Comparison of ENCODE assay signal across 31 cellular contexts in the genomic region with DNA sequence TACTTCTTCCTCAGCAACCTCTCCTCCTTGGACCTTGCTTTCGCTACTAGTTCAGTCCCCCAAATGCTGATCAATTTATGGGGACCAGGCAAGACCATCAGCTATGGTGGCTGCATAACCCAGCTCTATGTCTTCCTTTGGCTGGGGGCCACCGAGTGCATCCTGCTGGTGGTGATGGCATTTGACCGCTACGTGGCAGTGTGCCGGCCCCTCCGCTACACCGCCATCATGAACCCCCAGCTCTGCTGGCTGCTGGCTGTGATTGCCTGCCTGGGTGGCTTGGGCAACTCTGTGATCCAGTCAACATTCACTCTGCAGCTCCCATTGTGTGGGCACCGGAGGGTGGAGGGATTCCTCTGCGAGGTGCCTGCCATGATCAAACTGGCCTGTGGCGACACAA. TPM values are rescaled to one million over a fixed set of nuclear protein-coding genes. Genes with fewer than 3 reads are reported as not detected.
"Had no signal": no experiment of that assay in that cellular context is flagged by ENCODE, and none has a peak within 500 bp of the region (broad histone marks: within the 10 kb centered on the region; RNA-seq: fewer than 3 reads in every experiment).

No MANE protein-coding gene starts in this region.

- H3K27ac Mint-ChIP-seq: activated T-helper 17 cell treated with anti-CD3 and anti-CD28 coated beads, Interleukin-2, amount 50 U/mL, for 72 hours; natural killer cell; stimulated activated memory B cell treated with anti-CD40 and anti-IgM and Interleukin-4, amounts not matched to agents 10 μg/mL and 1 μg/mL and 100 μg/mL, for 72 hours; stimulated activated naive CD8-positive, alpha-beta T cell treated with anti-CD3 and anti-CD28 coated beads, Interleukin-15, amount 100 ng/mL, for 72 hours had no signal

- DNase-seq: activated CD4-positive, alpha-beta T cell treated with anti-CD3 and anti-CD28 coated beads for 48 hours; activated CD4-positive, alpha-beta T cell treated with anti-CD3 and anti-CD28 coated beads, Interleukin-2, amount 50 U/mL, for 48 hours; activated gamma-delta T cell treated with Interleukin-2 at 50 U/mL for 16 hours; activated naive CD4-positive, alpha-beta T cell treated with anti-CD3 and anti-CD28 coated beads, Interleukin-2, amount 50 U/mL, for 16 hours; activated T-cell treated with anti-CD3 and anti-CD28 coated beads, Interleukin-2, amount 50 U/mL, for 4 hours; amniotic stem cell; brain microvascular endothelial cell; dorsolateral prefrontal cortex; effector memory CD4-positive, alpha-beta T cell; left lung; mesendoderm; natural killer cell; stimulated activated CD4-positive, alpha-beta T cell treated with anti-CD3 and anti-CD28 coated beads, Interleukin-1b, Interleukin-23, amount 100 ng/mL, for 48 hours; stimulated activated CD4-positive, alpha-beta T cell treated with anti-CD3 and anti-CD28 coated beads, Interleukin-4, amount 100 ng/mL, for 4 hours; stimulated activated CD8-positive, alpha-beta memory T cell treated with anti-CD3 and anti-CD28 coated beads, Interleukin-4, amount 100 ng/mL, for 48 hours; stimulated activated naive CD8-positive, alpha-beta T cell treated with anti-CD3 and anti-CD28 coated beads, Interleukin-15, amount 100 ng/mL, for 72 hours; substantia nigra; WERI-Rb-1 had no signal

- H3K4me3 Mint-ChIP-seq: activated T-cell treated with anti-CD3 and anti-CD28 coated beads, Interleukin-2, amount 50 U/mL, for 4 hours; activated T-helper 17 cell treated with anti-CD3 and anti-CD28 coated beads, Interleukin-2, amount 50 U/mL, for 72 hours; natural killer cell; stimulated activated memory B cell treated with anti-CD40 and anti-IgM and Interleukin-4, amounts not matched to agents 10 μg/mL and 1 μg/mL and 100 μg/mL, for 72 hours; stimulated activated naive CD8-positive, alpha-beta T cell treated with anti-CD3 and anti-CD28 coated beads, Interleukin-15, amount 100 ng/mL, for 72 hours had no signal

- H3K27ac ChIP-seq: brain microvascular endothelial cell, coronary artery, dorsolateral prefrontal cortex, left lung, right atrium auricular region, upper lobe of left lung, vagina, WERI-Rb-1 had no signal

- H3K4me1 Mint-ChIP-seq: activated T-helper 17 cell treated with anti-CD3 and anti-CD28 coated beads, Interleukin-2, amount 50 U/mL, for 72 hours; stimulated activated memory B cell treated with anti-CD40 and anti-IgM and Interleukin-4, amounts not matched to agents 10 μg/mL and 1 μg/mL and 100 μg/mL, for 72 hours; stimulated activated naive CD8-positive, alpha-beta T cell treated with anti-CD3 and anti-CD28 coated beads, Interleukin-15, amount 100 ng/mL, for 72 hours had no signal

- ATAC-seq: activated CD4-positive, CD25-positive, alpha-beta regulatory T cell treated with anti-CD3 and anti-CD28 coated beads, Interleukin-2, amount 50 U/mL, for 24 hours; activated T-cell treated with anti-CD3 and anti-CD28 coated beads, Interleukin-2, amount 50 U/mL, for 4 hours; activated T-helper 17 cell treated with anti-CD3 and anti-CD28 coated beads, Interleukin-2, amount 50 U/mL, for 72 hours; left lung; natural killer cell; stimulated activated memory B cell treated with anti-CD40 and anti-IgM and Interleukin-4, amounts not matched to agents 10 μg/mL and 1 μg/mL and 100 μg/mL, for 72 hours; stimulated activated naive CD8-positive, alpha-beta T cell treated with anti-CD3 and anti-CD28 coated beads, Interleukin-15, amount 100 ng/mL, for 72 hours had no signal

RNA-seq across cellular contexts. Expression of gene OR2C1, which starts 0.4 kb away (rescaled TPM):
- total RNA-seq: activated T-cell treated with anti-CD3 and anti-CD28 coated beads, Interleukin-2, amount 50 U/mL, for 4 hours; activated T-helper 17 cell treated with anti-CD3 and anti-CD28 coated beads, Interleukin-2, amount 50 U/mL, for 72 hours; astrocyte; cardiac septum; epithelial cell of proximal tubule; left lung; mononuclear cell; natural killer cell; omental fat pad; smooth muscle cell had no signal
- polyA plus RNA-seq: smooth muscle cell had no signal
